In genomic region chr17:80371196-80371595, GRCh38 we compare ENCODE assay signal across 24 cellular contexts.
"Had no signal": no experiment of that assay in that cellular context is flagged by ENCODE, and none has a peak within 500 bp of the region (broad histone marks: within the 10 kb centered on the region; RNA-seq: fewer than 3 reads in every experiment).

No MANE protein-coding gene starts in this region.

- ATAC-seq: left colon; left lung; lower lobe of right lung; natural killer cell; right lobe of liver; stimulated activated effector memory CD8-positive, alpha-beta T cell treated with anti-CD3 and anti-CD28 coated beads, Interleukin-12 subunit alpha, Interleukin-12 subunit beta, amount 100 ng/mL, for 72 hours had no signal

- H3K9me3 Mint-ChIP-seq: immature natural killer cell; naive B cell; natural killer cell; stimulated activated effector memory CD8-positive, alpha-beta T cell treated with anti-CD3 and anti-CD28 coated beads, Interleukin-12 subunit alpha, Interleukin-12 subunit beta, amount 100 ng/mL, for 72 hours had no signal

- H3K4me1 ChIP-seq: left lung, lower lobe of right lung, right atrium auricular region, right lobe of liver, stomach, testis, thyroid gland, transverse colon, upper lobe of left lung, vagina had no signal

- H3K27ac Mint-ChIP-seq: naive B cell, natural killer cell, progenitor cell of endocrine pancreas had no signal

- H3K4me1 Mint-ChIP-seq: immature natural killer cell; naive B cell; natural killer cell; stimulated activated effector memory CD8-positive, alpha-beta T cell treated with anti-CD3 and anti-CD28 coated beads, Interleukin-12 subunit alpha, Interleukin-12 subunit beta, amount 100 ng/mL, for 72 hours had no signal

- H3K9me3 ChIP-seq: left lung, lower lobe of right lung, ovary, right atrium auricular region, right lobe of liver, stomach, testis, thyroid gland, transverse colon, upper lobe of left lung, vagina had no signal

- H3K27me3 Mint-ChIP-seq: naive B cell, progenitor cell of endocrine pancreas had no signal

- DNase-seq: hypothalamus; immature natural killer cell; kidney; left colon; mammary epithelial cell; mesenchymal stem cell; naive B cell; natural killer cell; stimulated activated CD4-positive, alpha-beta T cell treated with anti-CD3 and anti-CD28 coated beads, Interleukin-4, amount 100 ng/mL, for 24 hours; stimulated activated naive CD4-positive, alpha-beta T cell; stomach; testis; thyroid gland; transverse colon; upper lobe of left lung had no signal

- H3K4me3 ChIP-seq: left lung, lower lobe of right lung, ovary, right atrium auricular region, right lobe of liver, skin epidermis, stomach, testis, thyroid gland, transverse colon, upper lobe of left lung, vagina had no signal

- H3K4me3 Mint-ChIP-seq: immature natural killer cell; naive B cell; natural killer cell; stimulated activated effector memory CD8-positive, alpha-beta T cell treated with anti-CD3 and anti-CD28 coated beads, Interleukin-12 subunit alpha, Interleukin-12 subunit beta, amount 100 ng/mL, for 72 hours had no signal

- H3K27ac ChIP-seq: left lung, lower lobe of right lung, ovary, right atrium auricular region, right lobe of liver, skin epidermis, stomach, testis, thyroid gland, transverse colon, upper lobe of left lung, vagina had no signal

- H3K27me3 ChIP-seq: left lung, ovary, right atrium auricular region, right lobe of liver, stomach, testis, thyroid gland, transverse colon, upper lobe of left lung, vagina had no signal

- H3K36me3 ChIP-seq: ovary had no signal
